In the genomic region with DNA sequence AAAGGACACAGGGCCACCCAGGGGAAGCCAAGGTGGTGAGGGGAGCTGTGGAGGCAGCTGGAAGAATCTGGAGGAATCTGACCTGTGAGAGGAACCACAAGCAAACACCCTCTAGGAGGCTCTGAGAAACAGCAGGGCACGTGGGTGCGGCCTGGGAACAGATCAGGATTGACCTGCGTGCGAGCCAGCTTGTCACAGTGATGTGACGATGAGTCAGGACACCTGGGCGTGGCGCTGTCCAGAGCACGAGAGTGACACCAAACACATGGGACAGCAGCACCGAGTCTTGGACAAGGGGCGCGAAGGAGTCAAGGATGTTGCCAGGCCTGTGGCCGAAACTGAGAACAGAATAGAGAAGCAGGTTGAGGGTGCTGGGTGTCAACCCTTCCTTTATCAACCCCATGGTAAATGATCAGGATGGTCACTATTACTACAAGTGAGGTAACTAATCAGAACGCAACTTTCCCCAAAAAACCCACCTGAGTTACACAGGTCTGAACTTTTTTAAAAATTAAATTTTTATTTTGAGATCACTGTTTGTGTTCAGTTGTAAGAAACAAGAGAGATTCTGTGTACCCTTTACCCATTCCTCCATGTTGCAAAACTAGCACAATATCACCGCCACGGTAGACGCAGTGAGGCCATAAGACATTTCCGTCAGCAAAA, we compare ENCODE assay signal across 1 cellular context.
TF ChIP-seq lines count a peak whose summit lies in the region.

No MANE protein-coding gene starts in this region.

TF ChIP-seq in GM12878, 131 proteins besides CTCF, POLR2A, EP300 and RAD21 (continues in another document):
- TF ChIP-seq CBX5 (IDR thresholded peaks at IDR 0.05; ENCODE audit: low read depth) = no peak
- no peak for TF ChIP-seq SMAD5 (IDR thresholded peaks at IDR 0.05; ENCODE audit: low read depth)
- no peak for TF ChIP-seq CUX1 (IDR thresholded peaks at IDR 0.05; ENCODE audit: insufficient replicate concordance, low read depth, low read length)
- TF ChIP-seq, protein P1, sequence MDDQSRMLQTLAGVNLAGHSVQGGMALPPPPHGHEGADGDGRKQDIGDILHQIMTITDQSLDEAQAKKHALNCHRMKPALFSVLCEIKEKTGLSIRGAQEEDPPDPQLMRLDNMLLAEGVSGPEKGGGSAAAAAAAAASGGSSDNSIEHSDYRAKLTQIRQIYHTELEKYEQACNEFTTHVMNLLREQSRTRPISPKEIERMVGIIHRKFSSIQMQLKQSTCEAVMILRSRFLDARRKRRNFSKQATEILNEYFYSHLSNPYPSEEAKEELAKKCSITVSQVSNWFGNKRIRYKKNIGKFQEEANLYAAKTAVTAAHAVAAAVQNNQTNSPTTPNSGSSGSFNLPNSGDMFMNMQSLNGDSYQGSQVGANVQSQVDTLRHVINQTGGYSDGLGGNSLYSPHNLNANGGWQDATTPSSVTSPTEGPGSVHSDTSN (IDR thresholded peaks at IDR 0.05; ENCODE audit: insufficient replicate concordance, low read depth, low read length) = peak; percentile 82
- TF ChIP-seq CREB1 (IDR thresholded peaks at IDR 0.05; ENCODE audit: low read depth) = peak; percentile 89
- TF ChIP-seq MEF2B (IDR thresholded peaks at IDR 0.05; ENCODE audit: partially characterized antibody, poor library complexity, severe bottlenecking) = peak; percentile 52
- TF ChIP-seq NR2C2 (IDR thresholded peaks at IDR 0.05; ENCODE audit: borderline replicate concordance, control insufficient read depth, insufficient read length, low read depth) = no peak
- no peak for TF ChIP-seq EZH2 (IDR thresholded peaks at IDR 0.05; ENCODE audit: borderline replicate concordance, control insufficient read depth, low read depth, low read length)
- no peak for TF ChIP-seq ATF3 (IDR thresholded peaks at IDR 0.05; ENCODE audit: borderline replicate concordance, extremely low read depth, low read depth, low read length)
- TF ChIP-seq, protein P2, sequence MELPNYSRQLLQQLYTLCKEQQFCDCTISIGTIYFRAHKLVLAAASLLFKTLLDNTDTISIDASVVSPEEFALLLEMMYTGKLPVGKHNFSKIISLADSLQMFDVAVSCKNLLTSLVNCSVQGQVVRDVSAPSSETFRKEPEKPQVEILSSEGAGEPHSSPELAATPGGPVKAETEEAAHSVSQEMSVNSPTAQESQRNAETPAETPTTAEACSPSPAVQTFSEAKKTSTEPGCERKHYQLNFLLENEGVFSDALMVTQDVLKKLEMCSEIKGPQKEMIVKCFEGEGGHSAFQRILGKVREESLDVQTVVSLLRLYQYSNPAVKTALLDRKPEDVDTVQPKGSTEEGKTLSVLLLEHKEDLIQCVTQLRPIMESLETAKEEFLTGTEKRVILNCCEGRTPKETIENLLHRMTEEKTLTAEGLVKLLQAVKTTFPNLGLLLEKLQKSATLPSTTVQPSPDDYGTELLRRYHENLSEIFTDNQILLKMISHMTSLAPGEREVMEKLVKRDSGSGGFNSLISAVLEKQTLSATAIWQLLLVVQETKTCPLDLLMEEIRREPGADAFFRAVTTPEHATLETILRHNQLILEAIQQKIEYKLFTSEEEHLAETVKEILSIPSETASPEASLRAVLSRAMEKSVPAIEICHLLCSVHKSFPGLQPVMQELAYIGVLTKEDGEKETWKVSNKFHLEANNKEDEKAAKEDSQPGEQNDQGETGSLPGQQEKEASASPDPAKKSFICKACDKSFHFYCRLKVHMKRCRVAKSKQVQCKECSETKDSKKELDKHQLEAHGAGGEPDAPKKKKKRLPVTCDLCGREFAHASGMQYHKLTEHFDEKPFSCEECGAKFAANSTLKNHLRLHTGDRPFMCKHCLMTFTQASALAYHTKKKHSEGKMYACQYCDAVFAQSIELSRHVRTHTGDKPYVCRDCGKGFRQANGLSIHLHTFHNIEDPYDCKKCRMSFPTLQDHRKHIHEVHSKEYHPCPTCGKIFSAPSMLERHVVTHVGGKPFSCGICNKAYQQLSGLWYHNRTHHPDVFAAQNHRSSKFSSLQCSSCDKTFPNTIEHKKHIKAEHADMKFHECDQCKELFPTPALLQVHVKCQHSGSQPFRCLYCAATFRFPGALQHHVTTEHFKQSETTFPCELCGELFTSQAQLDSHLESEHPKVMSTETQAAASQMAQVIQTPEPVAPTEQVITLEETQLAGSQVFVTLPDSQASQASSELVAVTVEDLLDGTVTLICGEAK (IDR thresholded peaks at IDR 0.05; ENCODE audit: borderline replicate concordance) = no peak; the same call in 1 of the 2 replicates
- no peak for TF ChIP-seq POLR2AphosphoS2 (IDR thresholded peaks at IDR 0.05; ENCODE audit: low read depth, low read length)
- TF ChIP-seq ZBTB33 (IDR thresholded peaks at IDR 0.05) = no peak
- TF ChIP-seq NFYA (IDR thresholded peaks at IDR 0.05; ENCODE audit: borderline replicate concordance, low read depth, low read length) = no peak
- TF ChIP-seq HDAC2 (IDR thresholded peaks at IDR 0.05) = no peak
- no peak for TF ChIP-seq STAT3 (IDR thresholded peaks at IDR 0.05; ENCODE audit: low read depth, low read length)
- TF ChIP-seq TCF7 (IDR thresholded peaks at IDR 0.05; ENCODE audit: borderline replicate concordance) = 0 out of 2 replicates have a peak, but pooled peaks have one; percentile 14
- TF ChIP-seq JUNB (IDR thresholded peaks at IDR 0.05) = peak; percentile 23
- TF ChIP-seq RCOR1 (conservative IDR thresholded peaks at IDR 0.05; ENCODE audit: low read depth, low read length) = no peak
- TF ChIP-seq TARDBP (IDR thresholded peaks at IDR 0.05; ENCODE audit: borderline replicate concordance) = no peak
- no peak for TF ChIP-seq CHD1 (IDR thresholded peaks at IDR 0.05; ENCODE audit: low read depth, low read length)
- TF ChIP-seq FOS (IDR thresholded peaks at IDR 0.05; ENCODE audit: borderline replicate concordance, extremely low read depth, insufficient read length) = no peak
- TF ChIP-seq CBX3 (IDR thresholded peaks at IDR 0.05; ENCODE audit: borderline replicate concordance, low read depth) = no peak
- no peak for TF ChIP-seq BRCA1 (IDR thresholded peaks at IDR 0.05; ENCODE audit: low read depth, low read length)
- peak; percentile 90 for TF ChIP-seq HSF1 (IDR thresholded peaks at IDR 0.05; ENCODE audit: low read depth, low read length)
- TF ChIP-seq RUNX3 (IDR thresholded peaks at IDR 0.05; ENCODE audit: low read length) = peak; percentile 91
- TF ChIP-seq ATF7 (IDR thresholded peaks at IDR 0.05; ENCODE audit: low read depth) = peak; percentile 76
- TF ChIP-seq ZNF384 (IDR thresholded peaks at IDR 0.05; ENCODE audit: borderline replicate concordance, low read depth, low read length) = no peak
- TF ChIP-seq SIX5 (IDR thresholded peaks at IDR 0.05; ENCODE audit: low read depth, low read length, severe bottlenecking) = no peak
- no peak for TF ChIP-seq SREBF1 (IDR thresholded peaks at IDR 0.05; ENCODE audit: low read length)
- peak; percentile 54 for TF ChIP-seq FOXK2 (IDR thresholded peaks at IDR 0.05)
- TF ChIP-seq GABPA (IDR thresholded peaks at IDR 0.05; ENCODE audit: low read depth) = no peak
- TF ChIP-seq MAX (IDR thresholded peaks at IDR 0.05; ENCODE audit: low read depth, low read length) = peak; percentile 81
- TF ChIP-seq MEF2A (IDR thresholded peaks at IDR 0.05; ENCODE audit: insufficient read depth, low read depth, low read length) = no peak
- peak; percentile 73 for TF ChIP-seq ATF2 (IDR thresholded peaks at IDR 0.05; ENCODE audit: low read length)
- TF ChIP-seq PML (IDR thresholded peaks at IDR 0.05; ENCODE audit: low read length) = no peak
- peak; percentile 42; the same call in 1 of the 2 replicates for TF ChIP-seq TBL1XR1 (IDR thresholded peaks at IDR 0.05; ENCODE audit: low read depth, low read length)
- TF ChIP-seq, protein P3, sequence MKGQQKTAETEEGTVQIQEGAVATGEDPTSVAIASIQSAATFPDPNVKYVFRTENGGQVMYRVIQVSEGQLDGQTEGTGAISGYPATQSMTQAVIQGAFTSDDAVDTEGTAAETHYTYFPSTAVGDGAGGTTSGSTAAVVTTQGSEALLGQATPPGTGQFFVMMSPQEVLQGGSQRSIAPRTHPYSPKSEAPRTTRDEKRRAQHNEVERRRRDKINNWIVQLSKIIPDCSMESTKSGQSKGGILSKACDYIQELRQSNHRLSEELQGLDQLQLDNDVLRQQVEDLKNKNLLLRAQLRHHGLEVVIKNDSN (IDR thresholded peaks at IDR 0.05; ENCODE audit: borderline replicate concordance, extremely low read length, insufficient read depth, low read depth, low read length) = peak; percentile 71
- no peak for TF ChIP-seq SUPT20H (IDR thresholded peaks at IDR 0.05; ENCODE audit: borderline replicate concordance, control insufficient read depth, low read depth, low read length)
- TF ChIP-seq HDGF (IDR thresholded peaks at IDR 0.05) = peak; percentile 69
- peak; percentile 97 for TF ChIP-seq IRF4 (IDR thresholded peaks at IDR 0.05; ENCODE audit: low read depth, low read length)
- TF ChIP-seq STAT1 (conservative IDR thresholded peaks at IDR 0.05) = peak; percentile 70; the same call in 1 of the 2 replicates
- TF ChIP-seq PAX5 (IDR thresholded peaks at IDR 0.05; ENCODE audit: borderline replicate concordance, low read depth, low read length) = peak; percentile 70; the same call in 1 of the 2 replicates
- TF ChIP-seq ESRRA (IDR thresholded peaks at IDR 0.05; ENCODE audit: low read length) = no peak
- no peak for TF ChIP-seq ZNF24 (IDR thresholded peaks at IDR 0.05)
- TF ChIP-seq NBN (IDR thresholded peaks at IDR 0.05) = peak; percentile 73; the same call in 1 of the 2 replicates
- TF ChIP-seq ZNF217 (IDR thresholded peaks at IDR 0.05) = peak; percentile 77; the same call in 1 of the 2 replicates
- TF ChIP-seq RELA (IDR thresholded peaks at IDR 0.05; ENCODE audit: borderline replicate concordance, partially characterized antibody) = no peak
